ENCODE assay signal across 13 cellular contexts in genomic region chr12:66662729-66663128, GRCh38. TPM values are rescaled to one million over a fixed set of nuclear protein-coding genes. Genes with fewer than 3 reads are reported as not detected.
DNase-seq lines count a peak whose midpoint lies in the region; ATAC-seq, FAIRE-seq and TF ChIP-seq lines count a peak whose summit lies in the region.
"Had no signal": no experiment of that assay in that cellular context is flagged by ENCODE, and none has a peak within 500 bp of the region (broad histone marks: within the 10 kb centered on the region; RNA-seq: fewer than 3 reads in every experiment).

No MANE protein-coding gene starts in this region.

- H3K4me3 Mint-ChIP-seq in Calu3 (ENCODE audit: low read depth, unreplicated experiment), result peak overlapping the region; percentile 0
- H3K4me3 Mint-ChIP-seq: CD4-positive, alpha-beta memory T cell; neural progenitor cell had no signal

- H3K36me3 ChIP-seq in keratinocyte (ENCODE audit: control insufficient read depth in 2 of 2, extremely low read depth in 1 of 2, insufficient read depth in 2 of 2, low read length in 2 of 2) (no peaks in the 10 kb centered on the region), esophagus muscularis mucosa (no peaks in the 10 kb centered on the region)
- H3K36me3 ChIP-seq: MG63, neural progenitor cell had no signal

- no peaks in the 10 kb centered on the region for H4K20me1 ChIP-seq in keratinocyte (ENCODE audit: control insufficient read depth, extremely low read depth, insufficient read depth, low read length)

- peak overlapping the region; percentile 24 for H3K27ac Mint-ChIP-seq in Calu3 (ENCODE audit: unreplicated experiment)
- H3K27ac Mint-ChIP-seq: CD4-positive, alpha-beta memory T cell; neural progenitor cell had no signal

- 9% methylated on average over 1 of the region's 1 CpG for WGBS in esophagus muscularis mucosa

- no peaks in the 10 kb centered on the region for H3K36me3 Mint-ChIP-seq in Calu3 (ENCODE audit: insufficient read depth, unreplicated experiment)
- H3K36me3 Mint-ChIP-seq: CD4-positive, alpha-beta memory T cell; neural progenitor cell had no signal

- H3K4me3 ChIP-seq in keratinocyte (ENCODE audit: control insufficient read depth in 2 of 3, extremely low read depth in 1 of 3, insufficient read depth in 2 of 3, low read depth in 1 of 3, low read length in 3 of 3) (peak overlapping the region in 2 of 3 experiments; percentile 22 to 39), esophagus muscularis mucosa (no peak overlapping the region)
- H3K4me3 ChIP-seq: MG63, neural progenitor cell had no signal

- H3K9me1 ChIP-seq in keratinocyte (ENCODE audit: control insufficient read depth, extremely low read depth, insufficient read depth, low read length), result no peaks in the 10 kb centered on the region

- FAIRE-seq in keratinocyte (lab: Jason Lieb, UNC), result peak; percentile 99

- H3K9ac ChIP-seq in keratinocyte (ENCODE audit: control insufficient read depth, extremely low read depth, insufficient read depth, low read length), result no peak overlapping the region
- H3K9ac ChIP-seq: neural progenitor cell had no signal

- TF ChIP-seq EP300 in esophagus muscularis mucosa (IDR thresholded peaks at IDR 0.05), result no peak

- H3K4me2 ChIP-seq in keratinocyte (ENCODE audit: control insufficient read depth, extremely low read depth, insufficient read depth, low read depth, low read length), result peak overlapping the region; percentile 58
- H3K4me2 ChIP-seq: neural progenitor cell had no signal

- H3K4me1 ChIP-seq in keratinocyte (ENCODE audit: control insufficient read depth, extremely low read depth, insufficient read depth, low read length), result peaks cover 28% of the 10 kb centered on the region
- peaks cover 0 to 14% (median 6%) of the 10 kb centered on the region in 4 donors for H3K4me1 ChIP-seq in esophagus muscularis mucosa
- H3K4me1 ChIP-seq: neural progenitor cell had no signal

- CTCF ChIA-PET in Calu3 (lab: Charles Lee), result interaction anchor here (0.5 to 1.0 kb wide), 2 partner anchors 616 to 1016 kb away, joined by 3 to 5 read pairs; no protein-coding TSS in a partner anchor

- dilution Hi-C loops in keratinocyte (cut with MboI; ENCODE audit: extremely low pct_ligation_motif_present, low sequenced_read_pairs), result no loop called here

- no peak overlapping the region for H2AFZ ChIP-seq in keratinocyte (ENCODE audit: control insufficient read depth, low read length)
- H2AFZ ChIP-seq: neural progenitor cell had no signal

- ATAC-seq in activated CD4-positive, CD25-positive, alpha-beta regulatory T cell treated with anti-CD3 and anti-CD28 coated beads, Interleukin-2, amount 50 U/mL, for 24 hours, result no peak

- intact Hi-C loops in Calu3 (cut with micrococcal nuclease; ENCODE audit: unreplicated experiment) (loop anchor here (2.0 kb wide), 1 partner anchor 14 kb away; no protein-coding TSS in a partner anchor), esophagus muscularis mucosa (cut with DNase I) (no loop called here)

- no peak for TF ChIP-seq CTCF in Calu3 (IDR thresholded peaks at IDR 0.05; ENCODE audit: unreplicated experiment)
- no peak for TF ChIP-seq CTCF in keratinocyte (optimal IDR thresholded peaks at IDR 0.05 in 1 of 3, IDR thresholded peaks at IDR 0.05 in 1 of 3, conservative IDR thresholded peaks at IDR 0.05 in 1 of 3; ENCODE audit: extremely low read depth in 1 of 3, insufficient read depth in 2 of 3, low read length in 3 of 3)
- no peak for TF ChIP-seq CTCF in esophagus muscularis mucosa (IDR thresholded peaks at IDR 0.05)

- DNase-seq in Calu3, result no peak
- DNase-seq in NCI-H1092 treated with DMSO at 0.1 percent for 48 hours (lab: John Stamatoyannopoulos, UW), result peak; percentile 53
- peak; percentile 10 for DNase-seq in amniotic epithelial cell (ENCODE audit: low read depth)
- DNase-seq in keratinocyte (ENCODE audit: low read depth, low spot score), result peak; percentile 48
- DNase-seq in esophagus muscularis mucosa (ENCODE audit: extremely low spot score), result no peak
- DNase-seq in HK-2 (ENCODE audit: unreplicated experiment), result no peak
- DNase-seq in activated gamma-delta T cell (lab: John Stamatoyannopoulos, UW), result no peak
- DNase-seq: CD4-positive, alpha-beta memory T cell; effector memory CD4-positive, alpha-beta T cell; MG63; stimulated activated CD4-positive, alpha-beta T cell treated with anti-CD3 and anti-CD28 coated beads, Interleukin-2, amount 100 ng/mL, for 48 hours had no signal

- no TSS peak for BruUV-seq in Calu3 (replicated peaks; lab: Mats Ljungman, UMichigan)

- H3K9me3 ChIP-seq in keratinocyte (ENCODE audit: control insufficient read depth, low read depth, low read length), result no peaks in the 10 kb centered on the region
- no peaks in the 10 kb centered on the region for H3K9me3 ChIP-seq in esophagus muscularis mucosa
- H3K9me3 ChIP-seq: MG63 had no signal

- H3K27me3 ChIP-seq in keratinocyte (ENCODE audit: control insufficient read depth, extremely low read depth, insufficient read depth, low read length) (no peaks in the 10 kb centered on the region), esophagus muscularis mucosa (no peaks in the 10 kb centered on the region)
- H3K27me3 ChIP-seq: MG63, neural progenitor cell had no signal

- TF ChIP-seq POLR2A in esophagus muscularis mucosa (IDR thresholded peaks at IDR 0.05; ENCODE audit: low read depth), result no peak

- peaks cover 38% of the 10 kb centered on the region for H3K4me1 Mint-ChIP-seq in Calu3 (ENCODE audit: low read depth, unreplicated experiment)
- H3K4me1 Mint-ChIP-seq: CD4-positive, alpha-beta memory T cell had no signal

- H3K9me3 Mint-ChIP-seq in Calu3 (ENCODE audit: low read depth, unreplicated experiment), result no peaks in the 10 kb centered on the region
- H3K9me3 Mint-ChIP-seq: neural progenitor cell had no signal

- no peaks in the 10 kb centered on the region for H3K27me3 Mint-ChIP-seq in Calu3 (ENCODE audit: unreplicated experiment)

- H3K27ac ChIP-seq in keratinocyte (ENCODE audit: control insufficient read depth, insufficient read depth, low read length) (peak overlapping the region; percentile 47), esophagus muscularis mucosa (replicated peaks in 1 of 4) (no peak overlapping the region)
- H3K27ac ChIP-seq: neural progenitor cell had no signal

- H3K79me2 ChIP-seq in keratinocyte (ENCODE audit: control insufficient read depth, insufficient read depth, low read length), result no peaks in the 10 kb centered on the region

RNA-seq across cellular contexts. Expression of gene GRIP1, which starts 16.1 kb away (rescaled TPM):
- total RNA-seq in Calu3 (2022) (25.1 and 47.4 TPM in 2 replicates), esophagus muscularis mucosa (10 to 100 TPM; 12.5 to 15.2 (median 13.6) TPM)
- polyA plus RNA-seq in keratinocyte, result 3.2 to 7.6 TPM (median 6.7 TPM) in 3 replicates
- 12.7 TPM for polyA plus RNA-seq in keratinocyte (2011; ENCODE audit: low read depth)
- polyA plus RNA-seq in keratinocyte (2011; cell fraction: cytosol; rRNA removed), result 3.6 and 15.7 TPM in 2 replicates
- 10.4 and 12.3 TPM in 2 replicates for polyA plus RNA-seq in keratinocyte (2011; cell fraction: nucleus; rRNA removed)
- 5.8 and 12.6 TPM in 2 replicates for polyA plus RNA-seq in keratinocyte (2012; ENCODE audit: low replicate concordance)
- 11.5 to 18.7 TPM (median 13.6 TPM) in 3 replicates for polyA minus RNA-seq in keratinocyte
- polyA minus RNA-seq in keratinocyte (2011; cell fraction: cytosol; rRNA and poly(A)+ RNA removed), result 15.5 TPM
- 22.8 and 42.5 TPM in 2 replicates for polyA minus RNA-seq in keratinocyte (2011; cell fraction: nucleus; rRNA and poly(A)+ RNA removed)

Comparison
In these comparisons a context has a peak if more than half of its experiments do, and no peak if none do; other contexts are left out.
1. DNase-seq: peak in NCI-H1092 treated with DMSO at 0.1 percent for 48 hours (single experiment), amniotic epithelial cell (single experiment) and keratinocyte (single experiment); none in Calu3 (single experiment), esophagus muscularis mucosa (single experiment), HK-2 (single experiment) and activated gamma-delta T cell (single experiment).
2. H3K4me3 ChIP-seq: peak in keratinocyte (2 of 3); none in esophagus muscularis mucosa (0 of 4).